9 cellular contexts compared by ENCODE assay signal in the genomic region with DNA sequence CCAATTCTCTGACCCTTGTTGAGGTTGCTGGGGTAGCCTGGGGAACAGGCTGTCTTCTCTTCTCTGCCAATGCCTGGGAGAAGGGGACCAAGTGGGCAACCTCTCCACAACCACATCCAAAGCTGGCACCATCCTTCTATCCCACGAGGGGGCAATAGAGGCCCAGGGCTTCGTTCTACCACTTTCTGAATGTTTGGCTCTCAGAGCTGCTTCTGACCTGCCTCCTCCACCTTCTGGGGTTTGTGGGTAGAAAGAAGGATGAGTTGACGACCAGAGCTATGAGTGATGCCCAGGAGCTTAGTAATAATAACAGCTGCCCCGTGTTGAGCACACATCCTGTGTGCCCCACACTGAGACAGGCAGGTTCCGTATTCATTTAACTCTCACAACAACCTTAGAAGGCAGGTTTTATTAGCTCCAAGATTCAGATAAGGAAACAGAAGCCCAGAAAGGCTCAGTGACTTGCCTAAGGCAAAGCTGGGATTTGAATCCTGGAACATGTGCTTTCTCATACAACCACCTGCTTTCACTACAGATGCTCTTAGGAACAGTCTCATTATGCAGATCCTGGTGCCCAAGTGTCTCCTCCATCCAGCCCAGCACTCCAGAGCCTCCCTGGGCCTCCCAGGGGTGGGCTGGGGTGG. TPM values are rescaled to one million over a fixed set of nuclear protein-coding genes. Genes with fewer than 3 reads are reported as not detected.
DNase-seq lines count a peak whose midpoint lies in the region; ATAC-seq lines count a peak whose summit lies in the region.
"Had no signal": no experiment of that assay in that cellular context is flagged by ENCODE, and none has a peak within 500 bp of the region (broad histone marks: within the 10 kb centered on the region; RNA-seq: fewer than 3 reads in every experiment).

No MANE protein-coding gene starts in this region.

- no peaks in the 10 kb centered on the region for H3K27me3 ChIP-seq in SJCRH30

- no peaks in the 10 kb centered on the region for H3K36me3 ChIP-seq in SJCRH30

- H3K4me3 ChIP-seq in SJCRH30, result no peak overlapping the region

- H3K4me1 ChIP-seq in SJCRH30, result peaks cover 16% of the 10 kb centered on the region

- H3K9me3 ChIP-seq in SJCRH30 (replicated peaks), result no peaks in the 10 kb centered on the region

- DNase-seq in AG20443 (ENCODE audit: low spot score), result peak; percentile 81
- peak; percentile 94 for DNase-seq in HT1080 (ENCODE audit: low read depth)
- peak; percentile 35 to 64 for DNase-seq in SJCRH30
- peak; percentile 73 for DNase-seq in activated naive CD4-positive, alpha-beta T cell treated with anti-CD3 and anti-CD28 coated beads, Interleukin-2, amount 50 U/mL, for 16 hours
- DNase-seq in left ventricle myocardium superior, result peak; percentile 25
- peak; percentile 50 to 66 for DNase-seq in stimulated activated CD4-positive, alpha-beta T cell treated with anti-CD3 and anti-CD28 coated beads, Interleukin-1b, Interleukin-23, amount 100 ng/mL, for 4 hours (ENCODE audit: low read depth in 2 of 2)
- DNase-seq: right cardiac atrium had no signal

- ATAC-seq in GM18517 (IDR thresholded peaks at IDR 0.05; ENCODE audit: unreplicated experiment) (peak; percentile 72), left ventricle myocardium superior (peak; percentile 61), GM21515 (IDR thresholded peaks at IDR 0.05; ENCODE audit: unreplicated experiment) (no peak)

- H3K27ac ChIP-seq in SJCRH30, result no peak overlapping the region

- intact Hi-C loops in left ventricle myocardium superior (cut with micrococcal nuclease), result no loop called here

RNA-seq across cellular contexts. Expression of gene TSPOAP1, which starts 11.1 kb away (rescaled TPM):
- total RNA-seq in HT1080 (2014; rRNA removed; shearing (Covaris generic)), result 1.8 and 2.3 TPM in 2 replicates
- 1.2 and 1.6 TPM in 2 replicates for polyA plus RNA-seq in HT1080 (2015; cell fraction: cytosol; rRNA removed)
- polyA plus RNA-seq in HT1080 (2015; cell fraction: nucleus; rRNA removed), result 29.4 and 30.8 TPM in 2 replicates
- 0.53 and 0.58 TPM in 2 replicates for total RNA-seq in SJCRH30 (2014; rRNA removed; shearing (Covaris generic))
- 18.8 TPM for total RNA-seq in left ventricle myocardium superior

RNA-seq across cellular contexts. Expression of gene SUPT4H1, which starts 34.5 kb away (rescaled TPM):
- total RNA-seq in HT1080 (2014; rRNA removed; shearing (Covaris generic)), result 157 and 168 TPM in 2 replicates
- 111 and 127 TPM in 2 replicates for polyA plus RNA-seq in HT1080 (2015; cell fraction: cytosol; rRNA removed)
- polyA plus RNA-seq in HT1080 (2015; cell fraction: nucleus; rRNA removed), result 62.2 and 69.3 TPM in 2 replicates
- 61.2 and 61.3 TPM in 2 replicates for total RNA-seq in SJCRH30 (2014; rRNA removed; shearing (Covaris generic))
- total RNA-seq in left ventricle myocardium superior, result 62.2 TPM

RNA-seq across cellular contexts. Expression of gene MPO, which starts 36.8 kb away (rescaled TPM):
- total RNA-seq in HT1080 (2014; rRNA removed; shearing (Covaris generic)), result not detected in 2 replicates
- polyA plus RNA-seq in HT1080 (2015; cell fraction: cytosol; rRNA removed), result not detected in 2 replicates
- not detected in 2 replicates for polyA plus RNA-seq in HT1080 (2015; cell fraction: nucleus; rRNA removed)
- 5.2 and 6.4 TPM in 2 replicates for total RNA-seq in SJCRH30 (2014; rRNA removed; shearing (Covaris generic))
- total RNA-seq in left ventricle myocardium superior, result 0.42 TPM

Comparison
In these comparisons a context has a peak if more than half of its experiments do, and no peak if none do; other contexts are left out.
1. DNase-seq: peak in every context shown above with its lines; median percentile 94 in HT1080; 81 in AG20443; 73 in activated naive CD4-positive, alpha-beta T cell treated with anti-CD3 and anti-CD28 coated beads, Interleukin-2, amount 50 U/mL, for 16 hours; 58 in stimulated activated CD4-positive, alpha-beta T cell treated with anti-CD3 and anti-CD28 coated beads, Interleukin-1b, Interleukin-23, amount 100 ng/mL, for 4 hours; 50 in SJCRH30; 25 in left ventricle myocardium superior.